In the genomic region with DNA sequence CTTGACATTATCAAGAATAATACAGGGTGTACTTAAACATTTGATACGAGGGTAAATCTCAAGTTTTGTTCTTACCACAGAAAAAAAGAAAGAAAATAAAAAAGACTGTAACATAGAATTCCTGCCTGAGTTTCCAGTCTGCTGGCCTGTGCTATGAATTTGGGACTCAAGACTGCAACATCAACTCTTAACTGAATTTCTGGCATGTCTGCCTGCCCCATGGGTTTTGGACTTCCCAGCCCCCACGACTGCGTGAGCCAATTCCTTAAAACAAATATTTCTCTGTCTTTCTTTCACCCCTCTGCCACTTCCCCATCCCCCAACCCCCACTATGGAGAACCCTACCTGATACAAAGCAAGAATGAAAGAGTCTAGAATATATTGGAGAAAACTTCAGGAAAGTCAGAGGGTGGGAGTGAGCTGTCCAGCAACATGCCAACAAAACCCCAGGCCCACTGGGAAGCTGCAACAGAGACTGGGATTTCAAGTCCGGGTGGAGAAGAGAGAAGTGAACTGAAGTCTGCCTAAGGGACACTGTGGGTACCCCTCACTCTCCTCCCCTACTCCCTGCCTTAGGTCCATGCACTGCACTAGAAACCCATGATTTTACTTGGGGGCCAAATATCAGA, we compare ENCODE assay signal across 1 cellular context.
TF ChIP-seq lines count a peak whose summit lies in the region.

No MANE protein-coding gene starts in this region.

TF ChIP-seq in SK-N-SH treated with all-trans-retinoic acid at 6 μM for 48 hours, 23 proteins besides CTCF, POLR2A, EP300 and RAD21 (continued from another document):
- no peak for TF ChIP-seq TSHZ2 (CRISPR knock-in tag; IDR thresholded peaks at IDR 0.05)
- no peak for TF ChIP-seq ZNF70 (CRISPR knock-in tag; IDR thresholded peaks at IDR 0.05)
- no peak for TF ChIP-seq ISL1 (CRISPR knock-in tag; IDR thresholded peaks at IDR 0.05)
- no peak for TF ChIP-seq GLIS3 (CRISPR knock-in tag; IDR thresholded peaks at IDR 0.05)
- TF ChIP-seq OSR1 (CRISPR knock-in tag; IDR thresholded peaks at IDR 0.05), result no peak
- TF ChIP-seq BACH2 (CRISPR knock-in tag; IDR thresholded peaks at IDR 0.05; ENCODE audit: borderline replicate concordance), result no peak
- TF ChIP-seq SNAI2 (CRISPR knock-in tag; IDR thresholded peaks at IDR 0.05), result no peak
- TF ChIP-seq POU6F1 (CRISPR knock-in tag; IDR thresholded peaks at IDR 0.05; ENCODE audit: borderline replicate concordance, low read depth), result no peak
- TF ChIP-seq ZNF8 (CRISPR knock-in tag; IDR thresholded peaks at IDR 0.05), result no peak
- no peak for TF ChIP-seq ZFP3 (CRISPR knock-in tag; IDR thresholded peaks at IDR 0.05)
- no peak for TF ChIP-seq TCF4 (CRISPR knock-in tag; IDR thresholded peaks at IDR 0.05; ENCODE audit: borderline replicate concordance)
